Comparison of ENCODE assay signal across 8 cellular contexts in genomic region chr2:134718956-134719814, GRCh38. TPM values are rescaled to one million over a fixed set of nuclear protein-coding genes. Genes with fewer than 3 reads are reported as not detected.
DNase-seq lines count a peak whose midpoint lies in the region; ATAC-seq, FAIRE-seq and TF ChIP-seq lines count a peak whose summit lies in the region.

Gene TMEM163, minus strand, starts transcription at chr2:134719000.

- peak; percentile 41 for ATAC-seq in GM21360 (IDR thresholded peaks at IDR 0.05; ENCODE audit: unreplicated experiment)
- peak; percentile 59 for ATAC-seq in activated naive CD8-positive, alpha-beta T cell treated with anti-CD3 and anti-CD28 coated beads, Interleukin-2, amount 10 ng/mL, durations not matched to agents 7 days and 5 days (ENCODE audit: low read depth)
- ATAC-seq in GM18519 (IDR thresholded peaks at IDR 0.05; ENCODE audit: low FRiP score, unreplicated experiment), result no peak

- peaks cover 76% of the 10 kb centered on the region for H3K27me3 Mint-ChIP-seq in activated naive CD8-positive, alpha-beta T cell treated with anti-CD3 and anti-CD28 coated beads, Interleukin-2, amount 10 ng/mL, durations not matched to agents 7 days and 5 days

- peaks cover 83% of the 10 kb centered on the region for H3K27me3 ChIP-seq in BLaER1

- no peak within 1 kb of the TSS for H3K27ac Mint-ChIP-seq in activated naive CD8-positive, alpha-beta T cell treated with anti-CD3 and anti-CD28 coated beads, Interleukin-2, amount 10 ng/mL, durations not matched to agents 7 days and 5 days

- H3K9me3 ChIP-seq in BLaER1, result no peaks in the 10 kb centered on the region

- peaks cover 14% of the 10 kb centered on the region for H3K4me1 Mint-ChIP-seq in activated naive CD8-positive, alpha-beta T cell treated with anti-CD3 and anti-CD28 coated beads, Interleukin-2, amount 10 ng/mL, durations not matched to agents 7 days and 5 days

- POLR2A ChIA-PET in activated naive CD8-positive, alpha-beta T cell treated with anti-CD3 and anti-CD28 coated beads, Interleukin-2, amount 10 ng/mL, durations not matched to agents 7 days and 5 days (lab: Charles Lee), result no interaction called here

- no peaks in the 10 kb centered on the region for H3K36me3 ChIP-seq in BLaER1

- peaks cover 34% of the 10 kb centered on the region for H4K20me1 ChIP-seq in BLaER1

- H3K27ac ChIP-seq in BLaER1 (no peak within 1 kb of the TSS), skin epidermis (no peak within 1 kb of the TSS)

- no peak for FAIRE-seq in D721Med (lab: Jason Lieb, UNC)

- DNase-seq in NCI-H1930 (lab: John Stamatoyannopoulos, UW) (peak; percentile 28 to 31), D721Med (ENCODE audit: insufficient read length, low spot score) (no peak)
- peak; percentile 39 for DNase-seq in activated naive CD8-positive, alpha-beta T cell treated with anti-CD3 and anti-CD28 coated beads, Interleukin-2, amount 10 ng/mL, durations not matched to agents 7 days and 5 days

- peak within 1 kb of the TSS; percentile 69 for H3K4me3 ChIP-seq in BLaER1
- peak within 1 kb of the TSS; percentile 49 for H3K4me3 ChIP-seq in iPS-11a (ENCODE audit: low read depth, low read length)
- H3K4me3 ChIP-seq in skin epidermis, result peak within 1 kb of the TSS; percentile 20 to 40 (median 24)

- TF ChIP-seq CTCF in D721Med (IDR thresholded peaks at IDR 0.05; ENCODE audit: insufficient read depth, missing control alignments), result no peak

- 0 out of 2 replicates have a peak within 1 kb of the TSS, but pooled peaks have one; percentile 48 for H3K9ac ChIP-seq in BLaER1

- H3K36me3 Mint-ChIP-seq in activated naive CD8-positive, alpha-beta T cell treated with anti-CD3 and anti-CD28 coated beads, Interleukin-2, amount 10 ng/mL, durations not matched to agents 7 days and 5 days, result no peaks in the 10 kb centered on the region

- H3K4me2 ChIP-seq in BLaER1, result peak within 1 kb of the TSS; percentile 97

- H3K9me3 Mint-ChIP-seq in activated naive CD8-positive, alpha-beta T cell treated with anti-CD3 and anti-CD28 coated beads, Interleukin-2, amount 10 ng/mL, durations not matched to agents 7 days and 5 days, result no peaks in the 10 kb centered on the region

- H3K4me1 ChIP-seq in BLaER1, result peaks cover 12% of the 10 kb centered on the region

- peak within 1 kb of the TSS; percentile 58 for H3K4me3 Mint-ChIP-seq in activated naive CD8-positive, alpha-beta T cell treated with anti-CD3 and anti-CD28 coated beads, Interleukin-2, amount 10 ng/mL, durations not matched to agents 7 days and 5 days

RNA-seq across cellular contexts. Expression of gene TMEM163, which starts in this region (rescaled TPM):
- under 1 TPM; 0.14 to 0.19 TPM for total RNA-seq in activated naive CD8-positive, alpha-beta T cell treated with anti-CD3 and anti-CD28 coated beads, Interleukin-2, amount 10 ng/mL, durations not matched to agents 7 days and 5 days

Comparison
In these comparisons a context has a peak if more than half of its experiments do, and no peak if none do; other contexts are left out.
1. Peak in DNase-seq and ATAC-seq in activated naive CD8-positive, alpha-beta T cell treated with anti-CD3 and anti-CD28 coated beads, Interleukin-2, amount 10 ng/mL, durations not matched to agents 7 days and 5 days; RNA of the gene not detected or under 1 TPM.